1 cellular context compared by ENCODE assay signal in the genomic region with DNA sequence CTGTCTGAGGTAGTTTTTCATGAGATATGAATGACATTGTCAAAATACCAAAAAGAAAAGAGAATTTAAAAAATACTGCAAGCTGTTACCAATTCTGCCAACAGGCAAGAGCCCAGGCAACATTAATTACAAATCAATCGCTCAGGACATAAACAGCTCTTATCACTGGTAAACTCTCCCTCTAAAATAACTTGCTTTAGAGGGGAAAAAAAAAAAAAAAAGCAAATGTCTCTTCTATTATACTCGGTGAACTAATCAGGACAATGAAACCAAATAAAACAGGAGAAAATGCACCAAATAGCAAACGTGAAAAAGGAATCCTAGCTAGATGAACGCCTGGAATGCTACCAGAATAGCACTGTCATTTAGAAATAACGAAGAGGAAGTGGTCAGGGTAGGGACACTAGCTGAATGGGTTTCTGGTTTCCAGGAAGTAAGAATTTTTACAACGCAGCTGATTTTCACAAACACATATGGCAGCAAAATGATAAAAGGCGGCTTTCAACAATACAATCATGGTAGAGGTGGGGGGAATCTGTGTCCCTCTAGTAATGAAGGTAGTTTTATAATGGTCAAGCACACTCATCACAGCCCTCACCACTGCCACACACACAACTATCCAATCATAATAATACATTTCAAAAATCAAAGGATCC.
TF ChIP-seq lines count a peak whose summit lies in the region.

No MANE protein-coding gene starts in this region.

TF ChIP-seq in K562, 482 proteins besides CTCF, POLR2A, EP300 and RAD21 (continued from another document):
- TF ChIP-seq, protein P1, sequence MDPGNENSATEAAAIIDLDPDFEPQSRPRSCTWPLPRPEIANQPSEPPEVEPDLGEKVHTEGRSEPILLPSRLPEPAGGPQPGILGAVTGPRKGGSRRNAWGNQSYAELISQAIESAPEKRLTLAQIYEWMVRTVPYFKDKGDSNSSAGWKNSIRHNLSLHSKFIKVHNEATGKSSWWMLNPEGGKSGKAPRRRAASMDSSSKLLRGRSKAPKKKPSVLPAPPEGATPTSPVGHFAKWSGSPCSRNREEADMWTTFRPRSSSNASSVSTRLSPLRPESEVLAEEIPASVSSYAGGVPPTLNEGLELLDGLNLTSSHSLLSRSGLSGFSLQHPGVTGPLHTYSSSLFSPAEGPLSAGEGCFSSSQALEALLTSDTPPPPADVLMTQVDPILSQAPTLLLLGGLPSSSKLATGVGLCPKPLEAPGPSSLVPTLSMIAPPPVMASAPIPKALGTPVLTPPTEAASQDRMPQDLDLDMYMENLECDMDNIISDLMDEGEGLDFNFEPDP (CRISPR knock-in tag; IDR thresholded peaks at IDR 0.05): no peak
- no peak for TF ChIP-seq EGR1 (conservative IDR thresholded peaks at IDR 0.05)
- TF ChIP-seq THRB (CRISPR knock-in tag; conservative IDR thresholded peaks at IDR 0.05): 0 out of 2 replicates have a peak, but pooled peaks have one; percentile 38
- no peak for TF ChIP-seq KDM5B (IDR thresholded peaks at IDR 0.05; ENCODE audit: insufficient replicate concordance, low read depth, low read length)
- TF ChIP-seq CUX1 (CRISPR knock-in tag; IDR thresholded peaks at IDR 0.05): no peak
- TF ChIP-seq, protein P2, sequence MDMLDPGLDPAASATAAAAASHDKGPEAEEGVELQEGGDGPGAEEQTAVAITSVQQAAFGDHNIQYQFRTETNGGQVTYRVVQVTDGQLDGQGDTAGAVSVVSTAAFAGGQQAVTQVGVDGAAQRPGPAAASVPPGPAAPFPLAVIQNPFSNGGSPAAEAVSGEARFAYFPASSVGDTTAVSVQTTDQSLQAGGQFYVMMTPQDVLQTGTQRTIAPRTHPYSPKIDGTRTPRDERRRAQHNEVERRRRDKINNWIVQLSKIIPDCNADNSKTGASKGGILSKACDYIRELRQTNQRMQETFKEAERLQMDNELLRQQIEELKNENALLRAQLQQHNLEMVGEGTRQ (CRISPR knock-in tag; IDR thresholded peaks at IDR 0.05): no peak
- TF ChIP-seq ZNF12 (CRISPR knock-in tag; IDR thresholded peaks at IDR 0.05): no peak
- no peak for TF ChIP-seq ZBTB34 (CRISPR knock-in tag; IDR thresholded peaks at IDR 0.05)
- no peak for TF ChIP-seq PPARD (CRISPR knock-in tag; IDR thresholded peaks at IDR 0.05)
- TF ChIP-seq ZNF197 (CRISPR knock-in tag; IDR thresholded peaks at IDR 0.05; ENCODE audit: low read depth): 0 out of 2 replicates have a peak, but pooled peaks have one; percentile 31
- TF ChIP-seq, protein P3, sequence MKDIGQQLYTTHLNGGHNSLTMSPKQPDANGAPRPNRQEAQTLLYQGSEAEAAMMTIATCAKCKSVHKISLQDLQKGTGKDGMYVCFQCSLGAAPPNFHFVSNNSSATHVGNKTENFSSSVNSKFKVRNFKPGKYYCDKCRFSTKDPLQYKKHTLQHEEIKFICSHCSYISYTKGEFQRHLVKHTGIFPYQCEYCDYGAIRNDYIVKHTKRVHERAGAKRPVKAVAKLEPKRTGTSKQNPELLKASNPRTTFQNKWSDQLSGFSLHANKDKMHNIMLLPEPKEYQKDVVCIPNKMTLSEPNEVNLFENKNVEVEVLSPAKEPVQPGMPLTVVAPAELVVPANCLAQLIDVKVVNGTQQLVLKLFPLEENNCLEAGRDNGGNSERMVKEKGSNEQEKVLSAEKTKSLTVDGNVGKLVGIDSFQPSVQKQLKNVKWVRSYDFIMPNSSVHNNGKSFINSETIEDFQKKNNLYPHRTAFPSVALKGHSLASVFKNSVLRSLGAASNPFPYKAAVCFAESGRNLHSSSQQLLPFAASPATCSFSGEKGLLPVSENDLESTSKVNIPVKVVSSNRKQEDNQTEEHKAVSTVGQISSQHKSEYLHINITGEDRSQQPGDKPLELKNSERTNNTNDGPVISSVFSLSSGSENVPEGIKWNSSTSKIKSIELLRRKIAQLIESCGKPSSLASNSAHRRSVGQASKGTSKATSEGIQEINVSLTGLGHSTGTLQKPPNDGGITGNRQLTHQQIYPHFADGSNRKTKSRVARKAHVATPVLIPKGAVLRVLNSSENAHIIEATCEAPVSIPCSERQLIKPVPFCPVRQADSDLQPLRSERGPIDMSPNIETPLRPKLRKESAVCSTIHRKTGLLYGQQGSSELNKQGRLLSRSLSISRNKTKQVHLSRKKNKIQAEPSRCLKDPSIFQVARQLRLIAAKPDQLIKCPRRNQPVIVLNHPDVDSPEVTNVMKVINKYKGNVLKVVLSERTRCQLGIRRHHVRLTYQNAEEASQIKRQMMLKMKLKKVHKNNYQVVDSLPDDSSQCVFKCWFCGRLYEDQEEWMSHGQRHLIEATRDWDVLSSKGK (CRISPR knock-in tag; IDR thresholded peaks at IDR 0.05): no peak
- TF ChIP-seq TAF9B (IDR thresholded peaks at IDR 0.05; ENCODE audit: partially characterized antibody): peak; percentile 66
- TF ChIP-seq E4F1 (CRISPR knock-in tag; IDR thresholded peaks at IDR 0.05; ENCODE audit: borderline replicate concordance): no peak
- no peak for TF ChIP-seq SLC30A9 (CRISPR knock-in tag; IDR thresholded peaks at IDR 0.05)
